23 cellular contexts compared by ENCODE assay signal in genomic region chr2:219575566-219576504, GRCh38. TPM values are rescaled to one million over a fixed set of nuclear protein-coding genes. Genes with fewer than 3 reads are reported as not detected.
A peak's percentile ranks its signal among the peaks of the same experiment; 100 is the strongest.
DNase-seq lines count a peak whose midpoint lies in the region; ATAC-seq, FAIRE-seq and TF ChIP-seq lines count a peak whose summit lies in the region.
"Had no signal": no experiment of that assay in that cellular context is flagged by ENCODE, and none has a peak within 500 bp of the region (broad histone marks: within the 10 kb centered on the region; RNA-seq: fewer than 3 reads in every experiment).

No MANE protein-coding gene starts in this region.

- peak overlapping the region; percentile 4 for H3K18ac ChIP-seq in H1 (ENCODE audit: extremely low read depth, low read length)

- peak overlapping the region; percentile 36; the same call in 1 of the 2 replicates for H2BK15ac ChIP-seq in H1 (ENCODE audit: low read length)

- DNase-seq in NCI-H1092 treated with DMSO at 0.1 percent for 48 hours (lab: John Stamatoyannopoulos, UW) (peak; percentile 10), NCI-H1092 (lab: John Stamatoyannopoulos, UW) (no peak), H1 (ENCODE audit: low read depth in 1 of 2, low spot score in 2 of 2) (no peak), ovary (peak in 1 of 5 donors; percentile 11), lower lobe of right lung (no peak), H4 (ENCODE audit: low spot score) (no peak)
- DNase-seq: 8988T; activated CD4-positive, alpha-beta T cell treated with anti-CD3 and anti-CD28 coated beads, Interleukin-2, amount 50 U/mL, for 1 hour; activated naive CD8-positive, alpha-beta T cell treated with anti-CD3 and anti-CD28 coated beads, Interleukin-2, amount 10 ng/mL, durations not matched to agents 7 days and 5 days; AML-193; effector memory CD4-positive, alpha-beta T cell; gastrocnemius medialis; kidney; MG63; NCI-H1436 treated with DMSO at 0.1 percent for 48 hours; stimulated activated CD4-positive, alpha-beta T cell treated with anti-CD3 and anti-CD28 coated beads, Interleukin-4, amount 100 ng/mL, for 4 hours; tibial artery had no signal

- 90% methylated on average over 6 of the region's 6 CpGs; no CpG with 5 or more reads in 1 of the 2 experiments for WGBS in H1 (ENCODE audit: extremely low coverage in 1 of 2, insufficient coverage in 1 of 2, insufficient read length in 1 of 2, insufficient replicate concordance in 2 of 2, low coverage in 1 of 2, low lambda C conversion rate in 2 of 2, missing lambda C conversion rate in 1 of 2), 2 experiments
- WGBS in ovary, 3 donors, result 91 to 92% (median 91%) methylated on average over 6 of the region's 6 CpGs

- FAIRE-seq in H1 (lab: Jason Lieb, UNC), result no peak
- FAIRE-seq: GM12891, kidney had no signal

- H3K79me1 ChIP-seq in H1 (ENCODE audit: low read depth, low read length), result no peaks in the 10 kb centered on the region

- H4K8ac ChIP-seq in H1 (ENCODE audit: extremely low read depth, insufficient read depth, low read length), result no peak overlapping the region

- H3K9ac ChIP-seq in H1 (replicated peaks in 1 of 4; ENCODE audit: extremely low read depth in 1 of 4, low read depth in 3 of 4, low read length in 3 of 4), result no peak overlapping the region

- no peak for ATAC-seq in lower lobe of right lung
- ATAC-seq: activated T-helper 17 cell treated with anti-CD3 and anti-CD28 coated beads, Interleukin-2, amount 50 U/mL, for 72 hours; gastrocnemius medialis had no signal

- H3K9me3 ChIP-seq in H1 (ENCODE audit: insufficient read depth in 2 of 2, low read depth in 1 of 2, low read length in 1 of 2) (no peaks in the 10 kb centered on the region), ovary (no peaks in the 10 kb centered on the region), lower lobe of right lung (no peaks in the 10 kb centered on the region)
- H3K9me3 ChIP-seq: esophagus muscularis mucosa, gastrocnemius medialis, MG63, right atrium auricular region, tibial artery had no signal

- TF ChIP-seq POLR2A in H1 (IDR thresholded peaks at IDR 0.05; ENCODE audit: control extremely low read depth in 1 of 2, low read depth in 2 of 2, low read length in 2 of 2), result no peak
- TF ChIP-seq POLR2A in ovary (IDR thresholded peaks at IDR 0.05), result no peak

- H4K20me1 ChIP-seq in H1 (replicated peaks in 1 of 2; ENCODE audit: control insufficient read depth in 1 of 2, insufficient read depth in 2 of 2, low read length in 2 of 2), result no peaks in the 10 kb centered on the region

- H2BK5ac ChIP-seq in H1 (ENCODE audit: low read depth, low read length), result no peak overlapping the region

- H3K27ac ChIP-seq in H1 (ENCODE audit: low read depth, low read length) (no peak overlapping the region), ovary (peak overlapping the region; percentile 14 to 54), lower lobe of right lung (no peak overlapping the region)
- H3K27ac ChIP-seq: esophagus muscularis mucosa, gastrocnemius medialis, tibial artery, WERI-Rb-1 had no signal

- H3K4me2 ChIP-seq in H1 (ENCODE audit: insufficient read depth in 1 of 2, low read depth in 2 of 2, low read length in 2 of 2), result peak overlapping the region in 1 of 2 experiments; percentile 56; a peak in 1 of 4 replicates

- POLR2A ChIA-PET in H1 (lab: Charles Lee; ENCODE audit: partially characterized antibody), result interaction anchor here (0.9 to 18.6 kb wide), 3 partner anchors 17 to 56 kb away, joined by 3 to 293 read pairs (median 36); partner anchors contain the start of gene STK11IP

- TF ChIP-seq CTCF in H1 (IDR thresholded peaks at IDR 0.05; ENCODE audit: control extremely low read depth in 1 of 3, insufficient read depth in 1 of 3, low read depth in 1 of 3, low read length in 3 of 3) (no peak), ovary (IDR thresholded peaks at IDR 0.05) (no peak), lower lobe of right lung (IDR thresholded peaks at IDR 0.05) (no peak)

- TF ChIP-seq RAD21 in H1 (IDR thresholded peaks at IDR 0.05 in 1 of 2, conservative IDR thresholded peaks at IDR 0.05 in 1 of 2; ENCODE audit: low read depth in 2 of 2, low read length in 2 of 2), result no peak

- H3K4me3 ChIP-seq in H1 (ENCODE audit: extremely low read depth in 1 of 4, insufficient read depth in 2 of 4, low read depth in 3 of 4, low read length in 4 of 4) (no peak overlapping the region), ovary (no peak overlapping the region), lower lobe of right lung (no peak overlapping the region)
- H3K4me3 ChIP-seq: esophagus muscularis mucosa, gastrocnemius medialis, MG63, right atrium auricular region, tibial artery had no signal

- H3K27me3 ChIP-seq in H1 (replicated peaks in 1 of 4; ENCODE audit: control insufficient read depth in 3 of 4, extremely low read depth in 1 of 4, insufficient read depth in 3 of 4, low read length in 3 of 4) (no peaks in the 10 kb centered on the region; a peak in 1 of 7 replicates), ovary (no peaks in the 10 kb centered on the region), lower lobe of right lung (ENCODE audit: low read depth) (peaks cover 11% of the 10 kb centered on the region)
- H3K27me3 ChIP-seq: gastrocnemius medialis, MG63, right atrium auricular region had no signal

- intact Hi-C loops in ovary (cut with DNase I) (no loop called here), lower lobe of right lung (cut with DNase I) (no loop called here)

- no peak overlapping the region for H2BK120ac ChIP-seq in H1 (replicated peaks; ENCODE audit: low read depth, low read length)

- no peak overlapping the region for H3K56ac ChIP-seq in H1 (replicated peaks; ENCODE audit: insufficient read length, low read depth, low read length)

- no peak overlapping the region for H4K5ac ChIP-seq in H1 (ENCODE audit: insufficient read length, low read depth, low read length)

- no peak overlapping the region for H3K14ac ChIP-seq in H1 (ENCODE audit: insufficient read length)

- H3K23ac ChIP-seq in H1 (ENCODE audit: insufficient read length), result no peak overlapping the region

- TF ChIP-seq EP300 in H1 (IDR thresholded peaks at IDR 0.05; ENCODE audit: borderline replicate concordance in 1 of 2, low read depth in 2 of 2, low read length in 2 of 2) (no peak), ovary (IDR thresholded peaks at IDR 0.05) (no peak)

- H2BK12ac ChIP-seq in H1 (ENCODE audit: low read depth, low read length), result peak overlapping the region; percentile 92; the same call in 1 of the 2 replicates

- H3K4me1 ChIP-seq in H1 (replicated peaks in 1 of 4; ENCODE audit: control insufficient read depth in 3 of 4, insufficient read depth in 4 of 4, low read length in 3 of 4), result peaks cover 7 to 29% (median 22%) of the 10 kb centered on the region in 4 experiments
- peaks cover 9% of the 10 kb centered on the region for H3K4me1 ChIP-seq in ovary (ENCODE audit: insufficient read depth)
- no peaks in the 10 kb centered on the region for H3K4me1 ChIP-seq in lower lobe of right lung

- 0 out of 2 replicates have a peak overlapping the region, but pooled peaks have one; percentile 33 for H2AK5ac ChIP-seq in H1 (ENCODE audit: low read depth, low read length)

- H3K23me2 ChIP-seq in H1 (ENCODE audit: low read depth, low read length), result peaks cover 6% of the 10 kb centered on the region; the same call in 1 of the 2 replicates

- H3K79me2 ChIP-seq in H1 (ENCODE audit: control insufficient read depth in 1 of 2, insufficient read depth in 2 of 2, low read length in 2 of 2), result no peaks in the 10 kb centered on the region

- CTCF ChIA-PET in H1 (lab: Charles Lee; ENCODE audit: partially characterized antibody), result interaction anchor here (0.9 to 4.3 kb wide), 8 partner anchors 9 to 63 kb away, joined by 3 to 64 read pairs (median 7); partner anchors contain the start of gene STK11IP

- no peak overlapping the region for H2AFZ ChIP-seq in H1 (ENCODE audit: low read length)

- H3K36me3 ChIP-seq in H1 (ENCODE audit: control insufficient read depth in 2 of 4, insufficient read depth in 4 of 4, low read length in 3 of 4) (no peaks in the 10 kb centered on the region), ovary (no peaks in the 10 kb centered on the region), lower lobe of right lung (no peaks in the 10 kb centered on the region)
- H3K36me3 ChIP-seq: esophagus muscularis mucosa, gastrocnemius medialis, MG63, right atrium auricular region, tibial artery, WERI-Rb-1 had no signal

- H2BK20ac ChIP-seq in H1 (ENCODE audit: low read length), result no peak overlapping the region

- H3K4ac ChIP-seq in H1 (replicated peaks; ENCODE audit: insufficient read length, low read depth, low read length), result no peak overlapping the region

- no peak overlapping the region for H4K91ac ChIP-seq in H1 (replicated peaks; ENCODE audit: insufficient read length, low read length)

RNA-seq across cellular contexts. Expression of gene INHA, which starts 3.7 kb away (rescaled TPM):
- 0.65 and 0.73 TPM in 2 replicates for total RNA-seq in H1 (2021; fragmentation: NEBNext Ultra II Directional; extraction: Animal tissue kit (Norgen Biotek cat#: 25700))
- polyA plus RNA-seq in H1 (2011; rRNA removed) (2.7 and 4.3 TPM in 2 replicates), ovary (100 to 1,000 TPM in 1 of 2 donors, 10 to 100 TPM in 1; 96.3 to 162 TPM)
- polyA plus RNA-seq in H1 (2011; cell fraction: cytosol; rRNA removed), result 3.2 TPM
- 11.1 TPM for polyA plus RNA-seq in H1 (2011; cell fraction: nucleus; rRNA removed)
- polyA plus RNA-seq in H1 (2012, experiment 1 of 2), result 0.77 to 3.2 TPM (median 2.1 TPM) in 4 replicates
- 0.54 TPM for polyA plus RNA-seq in H1 (2012, experiment 2 of 2)
- polyA plus RNA-seq in H1 (2013, experiment 1 of 2), result 0.61 TPM
- polyA plus RNA-seq in H1 (2013, experiment 2 of 2), result 0.57 TPM
- 0.22 and 0.41 TPM in 2 replicates for polyA minus RNA-seq in H1 (2011; rRNA and poly(A)+ RNA removed)
- not detected for polyA minus RNA-seq in H1 (2011; cell fraction: cytosol; rRNA and poly(A)+ RNA removed)
- polyA minus RNA-seq in H1 (2011; cell fraction: nucleus; rRNA and poly(A)+ RNA removed), result 1.1 TPM
- total RNA-seq in ovary (100 to 1,000 TPM in 2 of 7 donors, 10 to 100 TPM in 5; 38.4 to 165 (median 78.3) TPM), lower lobe of right lung (not detected)
- 0.35 TPM in 1 of 2 replicates, not detected in the other for total RNA-seq in H4 (2014; rRNA removed; shearing (Covaris generic))
- total RNA-seq: activated naive CD8-positive, alpha-beta T cell treated with anti-CD3 and anti-CD28 coated beads, Interleukin-2, amount 10 ng/mL, durations not matched to agents 7 days and 5 days; activated T-helper 17 cell treated with anti-CD3 and anti-CD28 coated beads, Interleukin-2, amount 50 U/mL, for 72 hours; lung microvascular endothelial cell had no signal

RNA-seq across cellular contexts. Expression of gene OBSL1, which starts 4.5 kb away (rescaled TPM):
- total RNA-seq in H1 (2021; fragmentation: NEBNext Ultra II Directional; extraction: Animal tissue kit (Norgen Biotek cat#: 25700)), result 127 and 135 TPM in 2 replicates
- polyA plus RNA-seq in H1 (2011; rRNA removed) (116 and 205 TPM in 2 replicates), ovary (100 to 1,000 TPM in 1 of 2 donors, 10 to 100 TPM in 1; 53.2 to 431 TPM)
- polyA plus RNA-seq in H1 (2011; cell fraction: cytosol; rRNA removed), result 171 TPM
- 776 TPM for polyA plus RNA-seq in H1 (2011; cell fraction: nucleus; rRNA removed)
- polyA plus RNA-seq in H1 (2012, experiment 1 of 2), result 105 to 168 TPM (median 164 TPM) in 4 replicates
- polyA plus RNA-seq in H1 (2012, experiment 2 of 2), result 108 TPM
- 76.8 TPM for polyA plus RNA-seq in H1 (2013, experiment 1 of 2)
- polyA plus RNA-seq in H1 (2013, experiment 2 of 2), result 67.6 TPM
- 64.9 and 94.5 TPM in 2 replicates for polyA minus RNA-seq in H1 (2011; rRNA and poly(A)+ RNA removed)
- 91.4 TPM for polyA minus RNA-seq in H1 (2011; cell fraction: cytosol; rRNA and poly(A)+ RNA removed)
- 160 TPM for polyA minus RNA-seq in H1 (2011; cell fraction: nucleus; rRNA and poly(A)+ RNA removed)
- total RNA-seq in ovary (100 to 1,000 TPM; 230 to 740 (median 473) TPM), lower lobe of right lung (49.4 TPM)
- 51.9 and 67.4 TPM in 2 replicates for total RNA-seq in H4 (2014; rRNA removed; shearing (Covaris generic))
- total RNA-seq: activated naive CD8-positive, alpha-beta T cell treated with anti-CD3 and anti-CD28 coated beads, Interleukin-2, amount 10 ng/mL, durations not matched to agents 7 days and 5 days had no signal

RNA-seq across cellular contexts. Expression of gene STK11IP, which starts 21.8 kb away (rescaled TPM):
- total RNA-seq in H1 (2021; fragmentation: NEBNext Ultra II Directional; extraction: Animal tissue kit (Norgen Biotek cat#: 25700)), result 24.1 and 29.6 TPM in 2 replicates
- 18.5 and 26.5 TPM in 2 replicates for polyA plus RNA-seq in H1 (2011; rRNA removed)
- 15.8 TPM for polyA plus RNA-seq in H1 (2011; cell fraction: cytosol; rRNA removed)
- 164 TPM for polyA plus RNA-seq in H1 (2011; cell fraction: nucleus; rRNA removed)
- polyA plus RNA-seq in H1 (2012, experiment 1 of 2), result 17.0 to 28.8 TPM (median 24.2 TPM) in 4 replicates
- polyA plus RNA-seq in H1 (2012, experiment 2 of 2), result 20.6 TPM
- 15.3 TPM for polyA plus RNA-seq in H1 (2013, experiment 1 of 2)
- 13.6 TPM for polyA plus RNA-seq in H1 (2013, experiment 2 of 2)
- 24.4 and 24.9 TPM in 2 replicates for polyA minus RNA-seq in H1 (2011; rRNA and poly(A)+ RNA removed)
- 20.9 TPM for polyA minus RNA-seq in H1 (2011; cell fraction: cytosol; rRNA and poly(A)+ RNA removed)
- polyA minus RNA-seq in H1 (2011; cell fraction: nucleus; rRNA and poly(A)+ RNA removed), result 35.4 TPM
- total RNA-seq in ovary, result 10 to 100 TPM; 30.3 to 73.7 (median 43.8) TPM
- 10 to 100 TPM in 1 of 2 donors, 1 to 10 TPM in 1; 9.2 to 46.2 TPM for polyA plus RNA-seq in ovary
- total RNA-seq in lower lobe of right lung, result 31.8 TPM
- total RNA-seq in H4 (2014; rRNA removed; shearing (Covaris generic)), result 5.4 and 8.7 TPM in 2 replicates

RNA-seq across cellular contexts. Expression of gene TMEM198, which starts 32.0 kb away (rescaled TPM):
- 10.2 and 11.0 TPM in 2 replicates for total RNA-seq in H1 (2021; fragmentation: NEBNext Ultra II Directional; extraction: Animal tissue kit (Norgen Biotek cat#: 25700))
- polyA plus RNA-seq in H1 (2011; rRNA removed) (10.4 and 15.4 TPM in 2 replicates), ovary (1 to 10 TPM in 1 of 2 donors, under 1 TPM in 1; 0.62 to 6.5 TPM)
- polyA plus RNA-seq in H1 (2011; cell fraction: cytosol; rRNA removed), result 10.0 TPM
- polyA plus RNA-seq in H1 (2011; cell fraction: nucleus; rRNA removed), result 19.0 TPM
- 7.6 to 11.7 TPM (median 9.4 TPM) in 4 replicates for polyA plus RNA-seq in H1 (2012, experiment 1 of 2)
- polyA plus RNA-seq in H1 (2012, experiment 2 of 2), result 13.6 TPM
- polyA plus RNA-seq in H1 (2013, experiment 1 of 2), result 8.4 TPM
- polyA plus RNA-seq in H1 (2013, experiment 2 of 2), result 8.2 TPM
- 4.3 and 6.1 TPM in 2 replicates for polyA minus RNA-seq in H1 (2011; rRNA and poly(A)+ RNA removed)
- 7.5 TPM for polyA minus RNA-seq in H1 (2011; cell fraction: cytosol; rRNA and poly(A)+ RNA removed)
- 5.6 TPM for polyA minus RNA-seq in H1 (2011; cell fraction: nucleus; rRNA and poly(A)+ RNA removed)
- total RNA-seq in ovary (10 to 100 TPM in 6 of 7 donors, 1 to 10 TPM in 1; 5.8 to 22.7 (median 10.7) TPM), lower lobe of right lung (1.4 TPM)
- 0.86 and 1.9 TPM in 2 replicates for total RNA-seq in H4 (2014; rRNA removed; shearing (Covaris generic))
- total RNA-seq: lung microvascular endothelial cell had no signal

RNA-seq across cellular contexts. Expression of gene CHPF, which starts 32.2 kb away (rescaled TPM):
- 62.9 and 68.1 TPM in 2 replicates for total RNA-seq in H1 (2021; fragmentation: NEBNext Ultra II Directional; extraction: Animal tissue kit (Norgen Biotek cat#: 25700))
- polyA plus RNA-seq in H1 (2011; rRNA removed) (67.3 and 103 TPM in 2 replicates), ovary (10 to 100 TPM in 1 of 2 donors, 1 to 10 TPM in 1; 4.0 to 76.0 TPM)
- 61.7 TPM for polyA plus RNA-seq in H1 (2011; cell fraction: cytosol; rRNA removed)
- polyA plus RNA-seq in H1 (2011; cell fraction: nucleus; rRNA removed), result 76.8 TPM
- polyA plus RNA-seq in H1 (2012, experiment 1 of 2), result 33.7 to 59.5 TPM (median 55.7 TPM) in 4 replicates
- polyA plus RNA-seq in H1 (2012, experiment 2 of 2), result 62.7 TPM
- polyA plus RNA-seq in H1 (2013, experiment 1 of 2), result 107 TPM
- polyA plus RNA-seq in H1 (2013, experiment 2 of 2), result 107 TPM
- 17.3 and 20.9 TPM in 2 replicates for polyA minus RNA-seq in H1 (2011; rRNA and poly(A)+ RNA removed)
- 62.2 TPM for polyA minus RNA-seq in H1 (2011; cell fraction: cytosol; rRNA and poly(A)+ RNA removed)
- 38.8 TPM for polyA minus RNA-seq in H1 (2011; cell fraction: nucleus; rRNA and poly(A)+ RNA removed)
- total RNA-seq in ovary (100 to 1,000 TPM in 6 of 7 donors, 10 to 100 TPM in 1; 89.4 to 181 (median 135) TPM), lower lobe of right lung (23.2 TPM)
- 53.9 and 85.6 TPM in 2 replicates for total RNA-seq in H4 (2014; rRNA removed; shearing (Covaris generic))

Comparison
In these comparisons a context has a peak if more than half of its experiments do, and no peak if none do; other contexts are left out.
1. H3K27ac ChIP-seq: peak in ovary (2 of 2); none in H1 (single experiment) and lower lobe of right lung (single experiment).
2. RNA of gene INHA, which starts 3.7 kb away (total RNA-seq): 38.4 to 165 TPM in ovary; 0.65 to 0.73 TPM in H1, 0.35 TPM in H4 and not detected in lower lobe of right lung (single experiment); every median in the first group is over 10 times any median in the second.